In genomic region chr1:201566933-201567801, GRCh38 we compare ENCODE assay signal across 1 cellular context.
TF ChIP-seq lines count a peak whose summit lies in the region.

No MANE protein-coding gene starts in this region.

TF ChIP-seq in SK-N-SH treated with all-trans-retinoic acid at 6 μM for 48 hours, 23 proteins besides CTCF, POLR2A, EP300 and RAD21 (continued from another document):
- TF ChIP-seq CREB5 (CRISPR knock-in tag; IDR thresholded peaks at IDR 0.05; ENCODE audit: low read depth) (no peak), ZNF8 (CRISPR knock-in tag; IDR thresholded peaks at IDR 0.05) (no peak), TSHZ2 (CRISPR knock-in tag; IDR thresholded peaks at IDR 0.05) (no peak)
